26 cellular contexts compared by ENCODE assay signal in the genomic region with DNA sequence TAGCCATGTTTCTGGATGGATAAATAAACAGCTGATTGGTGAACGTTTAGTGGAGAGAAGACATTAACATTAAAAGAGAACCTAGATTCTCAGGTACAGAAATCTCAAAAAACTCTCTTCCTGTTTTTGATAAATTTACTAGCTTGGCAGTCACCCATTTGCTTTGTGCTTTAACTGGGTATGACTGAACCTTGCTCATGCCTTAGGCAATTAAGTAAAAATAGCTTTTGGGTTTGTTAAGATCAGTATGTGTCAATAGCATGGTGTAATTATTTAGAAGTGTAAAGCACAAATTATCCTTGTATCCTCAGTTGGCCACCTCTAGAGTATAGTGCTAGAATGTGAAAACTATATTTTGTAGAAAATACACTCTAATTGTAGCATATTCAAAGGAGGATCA.
"Had no signal": no experiment of that assay in that cellular context is flagged by ENCODE, and none has a peak within 500 bp of the region (broad histone marks: within the 10 kb centered on the region; RNA-seq: fewer than 3 reads in every experiment).

No MANE protein-coding gene starts in this region.

- H3K9me3 ChIP-seq: colonic mucosa, heart right ventricle, left lung, lower lobe of right lung, mucosa of descending colon, right lobe of liver, testis, transverse colon had no signal

- H3K36me3 ChIP-seq: colonic mucosa, heart right ventricle, left lung, lower lobe of right lung, right lobe of liver, transverse colon had no signal

- DNase-seq: activated CD4-positive, alpha-beta T cell treated with anti-CD3 and anti-CD28 coated beads for 1 hour; activated CD4-positive, alpha-beta T cell treated with anti-CD3 and anti-CD28 coated beads, Interleukin-2, amount 10 ng/mL, durations not matched to agents 7 days and 5 days; activated CD8-positive, alpha-beta T cell treated with anti-CD3 and anti-CD28 coated beads for 36 hours; activated gamma-delta T cell treated with Interleukin-2 at 50 U/mL for 16 hours; activated naive CD8-positive, alpha-beta T cell treated with anti-CD3 and anti-CD28 coated beads, Interleukin-2, amount 50 U/mL, for 24 hours; activated T-cell treated with anti-CD3 and anti-CD28 coated beads, Interleukin-2, amount 50 U/mL, for 4 hours; colonic mucosa; dorsolateral prefrontal cortex; effector memory CD4-positive, alpha-beta T cell; foreskin melanocyte; heart right ventricle; left lung; lower lobe of right lung; mesendoderm; mucosa of descending colon; right lobe of liver; stimulated activated CD4-positive, alpha-beta T cell treated with anti-CD3 and anti-CD28 coated beads, Interleukin-12 subunit alpha, Interleukin-12 subunit beta, amount 100 ng/mL, for 4 hours; stimulated activated CD4-positive, alpha-beta T cell treated with anti-CD3 and anti-CD28 coated beads, Interleukin-4, amount 100 ng/mL, for 1 hour; stimulated activated naive CD8-positive, alpha-beta T cell treated with anti-CD3 and anti-CD28 coated beads, Interleukin-15, Interleukin-2, amounts not matched to agents 100 U/mL and 50 U/mL, for 24 hours; T-helper 17 cell; T1000; testis; transverse colon had no signal

- H3K4me1 ChIP-seq: colonic mucosa, heart right ventricle, left lung, lower lobe of right lung, right lobe of liver, testis, transverse colon had no signal

- H3K27me3 ChIP-seq: colonic mucosa, heart right ventricle, left lung, right lobe of liver, testis, transverse colon had no signal

- H3K4me3 ChIP-seq: colonic mucosa, dorsolateral prefrontal cortex, heart right ventricle, left lung, lower lobe of right lung, mucosa of descending colon, right lobe of liver, skin epidermis, testis, transverse colon had no signal

- H3K27ac ChIP-seq: colonic mucosa, dorsolateral prefrontal cortex, heart right ventricle, left lung, lower lobe of right lung, right lobe of liver, skin epidermis, testis, transverse colon had no signal

- ATAC-seq: activated CD8-positive, alpha-beta T cell treated with anti-CD3 and anti-CD28 coated beads for 36 hours; activated naive CD8-positive, alpha-beta T cell treated with anti-CD3 and anti-CD28 coated beads, Interleukin-2, amount 50 U/mL, for 24 hours; activated T-cell treated with anti-CD3 and anti-CD28 coated beads, Interleukin-2, amount 50 U/mL, for 4 hours; activated T-helper 17 cell treated with anti-CD3 and anti-CD28 coated beads, Interleukin-2, amount 50 U/mL, for 72 hours; heart right ventricle; left lung; lower lobe of right lung; mucosa of descending colon; right lobe of liver; stimulated activated naive CD8-positive, alpha-beta T cell treated with anti-CD3 and anti-CD28 coated beads, Interleukin-15, Interleukin-2, amounts not matched to agents 100 U/mL and 50 U/mL, for 24 hours; T-helper 17 cell; WTC11 had no signal
